ENCODE assay signal across 17 cellular contexts in the genomic region with DNA sequence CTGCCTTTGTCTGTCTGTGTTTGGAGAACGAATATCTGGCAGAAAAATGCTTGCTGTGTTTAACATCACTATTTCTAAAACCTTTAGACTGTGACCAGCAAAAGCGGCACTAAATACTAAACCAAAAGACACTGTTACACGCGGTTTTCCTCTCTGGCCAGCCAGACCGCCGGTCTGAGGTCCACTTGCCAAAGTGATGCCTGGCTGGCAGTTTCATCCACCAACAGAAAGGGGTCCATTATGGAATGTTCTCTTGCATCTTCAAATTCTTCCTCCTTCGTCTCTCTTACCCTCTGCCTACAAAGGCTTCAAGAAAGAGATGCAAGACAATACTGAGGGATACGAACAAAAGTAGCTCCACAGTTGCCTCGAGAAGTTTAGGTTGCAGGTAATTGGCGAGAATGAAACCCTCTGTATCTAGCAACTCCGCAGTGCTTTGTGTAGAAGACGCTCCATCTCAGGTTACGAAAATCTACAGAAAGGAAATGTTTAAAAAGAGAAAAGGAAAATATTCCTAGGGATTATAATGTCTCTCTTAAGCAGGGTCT.
A peak's percentile ranks its signal among the peaks of the same experiment; 100 is the strongest.
DNase-seq lines count a peak whose midpoint lies in the region; ATAC-seq, FAIRE-seq and TF ChIP-seq lines count a peak whose summit lies in the region.
"Had no signal": no experiment of that assay in that cellular context is flagged by ENCODE, and none has a peak within 500 bp of the region (broad histone marks: within the 10 kb centered on the region; RNA-seq: fewer than 3 reads in every experiment).

No MANE protein-coding gene starts in this region.

- in situ Hi-C loops in brain microvascular endothelial cell (cut with HindIII; ENCODE audit: low pct_ligation_motif_present, low sequenced_read_pairs) = no loop called here

- no peak for ATAC-seq in lower lobe of right lung
- ATAC-seq: heart left ventricle had no signal

- H3K27ac Mint-ChIP-seq in Calu3 (ENCODE audit: unreplicated experiment) = peak overlapping the region; percentile 82
- no peak overlapping the region for H3K27ac Mint-ChIP-seq in immature natural killer cell
- H3K27ac Mint-ChIP-seq: activated naive CD4-positive, alpha-beta T cell treated with anti-CD3 and anti-CD28 coated beads, Interleukin-2, amount 50 U/mL, for 24 hours; memory B cell had no signal

- CTCF ChIA-PET in Calu3 (lab: Charles Lee) = interaction anchor here (0.9 to 1.4 kb wide), 4 partner anchors 11 to 90 kb away, joined by 4 to 6 read pairs (median 4); no protein-coding TSS in a partner anchor

- no peaks in the 10 kb centered on the region for H4K20me1 ChIP-seq in keratinocyte (ENCODE audit: control insufficient read depth, extremely low read depth, insufficient read depth, low read length)

- H3K27ac ChIP-seq in brain microvascular endothelial cell = no peak overlapping the region
- no peak overlapping the region for H3K27ac ChIP-seq in keratinocyte (ENCODE audit: control insufficient read depth, insufficient read depth, low read length)
- no peak overlapping the region for H3K27ac ChIP-seq in testis
- H3K27ac ChIP-seq in lower lobe of right lung = no peak overlapping the region
- H3K27ac ChIP-seq: C4-2B, dorsolateral prefrontal cortex, heart left ventricle had no signal

- peaks cover 10% of the 10 kb centered on the region for H3K36me3 Mint-ChIP-seq in Calu3 (ENCODE audit: insufficient read depth, unreplicated experiment)
- H3K36me3 Mint-ChIP-seq in immature natural killer cell = no peaks in the 10 kb centered on the region

- H3K4me1 ChIP-seq in keratinocyte (ENCODE audit: control insufficient read depth, extremely low read depth, insufficient read depth, low read length) = peaks cover 11% of the 10 kb centered on the region
- no peaks in the 10 kb centered on the region for H3K4me1 ChIP-seq in testis
- H3K4me1 ChIP-seq in lower lobe of right lung = no peaks in the 10 kb centered on the region
- H3K4me1 ChIP-seq: heart left ventricle had no signal

- H2AFZ ChIP-seq in keratinocyte (ENCODE audit: control insufficient read depth, low read length) = peak overlapping the region; percentile 8

- DNase-seq in Calu3 (no peak), MG63 (no peak), brain microvascular endothelial cell (no peak), keratinocyte (ENCODE audit: low read depth, low spot score) (no peak), testis (no peak), lower lobe of right lung (no peak), immature natural killer cell (no peak)
- no peak for DNase-seq in stimulated activated CD4-positive, alpha-beta T cell treated with anti-CD3 and anti-CD28 coated beads, Interleukin-2, amount 100 ng/mL, for 24 hours
- DNase-seq: dorsolateral prefrontal cortex; heart left ventricle; Kasumi-1; stimulated activated CD4-positive, alpha-beta T cell treated with anti-CD3 and anti-CD28 coated beads, Interleukin-2, amount 100 ng/mL, for 48 hours; stimulated activated naive CD4-positive, alpha-beta T cell; T1000 had no signal

- H3K36me3 ChIP-seq in MG63 = no peaks in the 10 kb centered on the region
- H3K36me3 ChIP-seq in brain microvascular endothelial cell (replicated peaks) = no peaks in the 10 kb centered on the region
- H3K36me3 ChIP-seq in keratinocyte (ENCODE audit: control insufficient read depth in 2 of 2, extremely low read depth in 1 of 2, insufficient read depth in 2 of 2, low read length in 2 of 2) = no peaks in the 10 kb centered on the region
- no peaks in the 10 kb centered on the region for H3K36me3 ChIP-seq in testis (ENCODE audit: low read depth, missing control alignments)
- H3K36me3 ChIP-seq in lower lobe of right lung = no peaks in the 10 kb centered on the region
- H3K36me3 ChIP-seq: heart left ventricle had no signal

- H3K27me3 ChIP-seq in MG63 = no peaks in the 10 kb centered on the region
- no peaks in the 10 kb centered on the region for H3K27me3 ChIP-seq in brain microvascular endothelial cell (replicated peaks)
- H3K27me3 ChIP-seq in keratinocyte (ENCODE audit: control insufficient read depth, extremely low read depth, insufficient read depth, low read length) = peaks cover 10% of the 10 kb centered on the region
- no peaks in the 10 kb centered on the region for H3K27me3 ChIP-seq in testis
- peaks cover 66% of the 10 kb centered on the region for H3K27me3 ChIP-seq in lower lobe of right lung (ENCODE audit: low read depth)

- no peaks in the 10 kb centered on the region for H3K79me2 ChIP-seq in keratinocyte (ENCODE audit: control insufficient read depth, insufficient read depth, low read length)

- H3K9ac ChIP-seq in keratinocyte (ENCODE audit: control insufficient read depth, extremely low read depth, insufficient read depth, low read length) = no peak overlapping the region

- intact Hi-C loops in Calu3 (cut with micrococcal nuclease; ENCODE audit: unreplicated experiment) = loop anchor here (2.0 kb wide), 1 partner anchor 18 kb away; no protein-coding TSS in a partner anchor
- intact Hi-C loops in testis (cut with DNase I; ENCODE audit: low total_unique reads) = no loop called here
- intact Hi-C loops in lower lobe of right lung (cut with DNase I) = no loop called here

- H3K9me3 ChIP-seq in MG63 (no peaks in the 10 kb centered on the region), keratinocyte (ENCODE audit: control insufficient read depth, low read depth, low read length) (no peaks in the 10 kb centered on the region), testis (no peaks in the 10 kb centered on the region), lower lobe of right lung (peaks cover 17% of the 10 kb centered on the region)

- peak; percentile 53 for FAIRE-seq in keratinocyte (lab: Jason Lieb, UNC)

- peaks cover 12% of the 10 kb centered on the region for H3K4me1 Mint-ChIP-seq in Calu3 (ENCODE audit: low read depth, unreplicated experiment)
- H3K4me1 Mint-ChIP-seq in immature natural killer cell = no peaks in the 10 kb centered on the region
- H3K4me1 Mint-ChIP-seq: activated naive CD4-positive, alpha-beta T cell treated with anti-CD3 and anti-CD28 coated beads, Interleukin-2, amount 50 U/mL, for 24 hours; memory B cell had no signal

- H3K9me3 Mint-ChIP-seq in Calu3 (ENCODE audit: low read depth, unreplicated experiment) (no peaks in the 10 kb centered on the region), immature natural killer cell (peaks cover 12 to 47% (median 22%) of the 10 kb centered on the region in 6 donors)

- H3K27me3 Mint-ChIP-seq in Calu3 (ENCODE audit: unreplicated experiment) (no peaks in the 10 kb centered on the region), immature natural killer cell (ENCODE audit: low read depth in 3 of 3) (peaks cover 22 to 36% (median 23%) of the 10 kb centered on the region in 3 donors)

- no peaks in the 10 kb centered on the region for H3K9me1 ChIP-seq in keratinocyte (ENCODE audit: control insufficient read depth, extremely low read depth, insufficient read depth, low read length)

- no TSS peak for BruUV-seq in Calu3 (replicated peaks; lab: Mats Ljungman, UMichigan)

- H3K4me2 ChIP-seq in keratinocyte (ENCODE audit: control insufficient read depth, extremely low read depth, insufficient read depth, low read depth, low read length) = peak overlapping the region; percentile 95

- WGBS in testis, 2 donors = 45 to 47% methylated on average over 13 of the region's 13 CpGs

- peak overlapping the region; percentile 67 for H3K4me3 Mint-ChIP-seq in Calu3 (ENCODE audit: low read depth, unreplicated experiment)
- H3K4me3 Mint-ChIP-seq in immature natural killer cell = no peak overlapping the region
- H3K4me3 Mint-ChIP-seq: activated naive CD4-positive, alpha-beta T cell treated with anti-CD3 and anti-CD28 coated beads, Interleukin-2, amount 50 U/mL, for 24 hours; memory B cell had no signal

- no peak for TF ChIP-seq CTCF in Calu3 (IDR thresholded peaks at IDR 0.05; ENCODE audit: unreplicated experiment)
- TF ChIP-seq CTCF in brain microvascular endothelial cell (IDR thresholded peaks at IDR 0.05; ENCODE audit: low read depth, low read length, missing control alignments) = no peak
- no peak for TF ChIP-seq CTCF in keratinocyte (optimal IDR thresholded peaks at IDR 0.05 in 1 of 3, IDR thresholded peaks at IDR 0.05 in 1 of 3, conservative IDR thresholded peaks at IDR 0.05 in 1 of 3; ENCODE audit: extremely low read depth in 1 of 3, insufficient read depth in 2 of 3, low read length in 3 of 3)
- no peak for TF ChIP-seq CTCF in testis (IDR thresholded peaks at IDR 0.05)
- no peak for TF ChIP-seq CTCF in lower lobe of right lung (IDR thresholded peaks at IDR 0.05)

- peak overlapping the region; percentile 49 for H3K4me3 ChIP-seq in MG63
- peak overlapping the region; percentile 47 for H3K4me3 ChIP-seq in brain microvascular endothelial cell (ENCODE audit: low read depth, low read length)
- H3K4me3 ChIP-seq in keratinocyte (ENCODE audit: control insufficient read depth in 2 of 3, extremely low read depth in 1 of 3, insufficient read depth in 2 of 3, low read depth in 1 of 3, low read length in 3 of 3) = peak overlapping the region; percentile 23 to 72 (median 66)
- H3K4me3 ChIP-seq in testis = no peak overlapping the region
- H3K4me3 ChIP-seq in lower lobe of right lung = no peak overlapping the region
- H3K4me3 ChIP-seq: dorsolateral prefrontal cortex, heart left ventricle had no signal

- dilution Hi-C loops in keratinocyte (cut with MboI; ENCODE audit: extremely low pct_ligation_motif_present, low sequenced_read_pairs) = no loop called here

- no peak for TF ChIP-seq POLR2A in testis (IDR thresholded peaks at IDR 0.05)

Comparison
In these comparisons a context has a peak if more than half of its experiments do, and no peak if none do; other contexts are left out.
1. H3K4me3 ChIP-seq: peak in MG63 (single experiment), brain microvascular endothelial cell (single experiment) and keratinocyte (3 of 3); none in testis (0 of 2) and lower lobe of right lung (single experiment).